8 cellular contexts compared by ENCODE assay signal in the genomic region with DNA sequence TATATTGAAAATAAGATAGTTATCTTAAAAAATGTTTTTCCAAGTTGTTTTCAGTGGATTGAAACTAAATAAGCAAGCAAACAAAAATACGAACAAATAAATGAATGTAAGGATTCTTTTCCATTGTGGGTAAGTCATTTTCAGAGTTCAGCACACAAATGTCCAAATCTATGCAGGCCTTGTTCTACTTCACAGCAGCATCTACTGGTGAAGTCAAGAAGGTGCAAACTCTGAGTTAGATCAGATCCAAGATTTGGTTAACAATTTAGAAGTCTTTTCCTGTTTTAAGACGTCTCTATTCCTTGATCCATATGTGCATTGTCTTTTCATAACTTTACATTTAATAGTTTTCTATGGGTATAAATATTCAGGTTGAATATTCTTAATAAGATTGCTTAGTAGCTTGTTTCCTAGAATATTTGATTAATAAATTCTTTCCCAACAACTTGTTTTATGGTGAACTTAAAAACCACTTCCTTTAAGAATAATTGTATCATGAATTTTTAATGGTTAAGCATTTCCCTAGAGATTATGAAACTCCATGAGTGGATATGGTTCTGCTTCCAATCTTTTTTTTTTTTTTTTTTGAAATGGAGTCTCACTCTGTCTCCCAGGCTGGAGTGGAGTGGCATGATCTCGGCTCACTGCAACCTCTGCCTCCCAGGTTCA. TPM values are rescaled to one million over a fixed set of nuclear protein-coding genes. Genes with fewer than 3 reads are reported as not detected.
DNase-seq lines count a peak whose midpoint lies in the region; ATAC-seq and TF ChIP-seq lines count a peak whose summit lies in the region.

No MANE protein-coding gene starts in this region.

- intact Hi-C loops in adrenal gland (cut with DNase I): no loop called here
- intact Hi-C loops in left lung (cut with DNase I): no loop called here
- intact Hi-C loops in mucosa of descending colon (cut with DNase I, micrococcal nuclease): no loop called here

- H3K9me3 ChIP-seq in adrenal gland (replicated peaks in 1 of 3) (no peaks in the 10 kb centered on the region), left lung (no peaks in the 10 kb centered on the region), mucosa of descending colon (no peaks in the 10 kb centered on the region)

- H3K27ac ChIP-seq in KMS-11 (no peak overlapping the region), adrenal gland (no peak overlapping the region), left lung (no peak overlapping the region)

- no peak overlapping the region for H2AFZ ChIP-seq in KMS-11 (ENCODE audit: low read depth)

- DNase-seq in BJ (ENCODE audit: low read depth) (no peak), adrenal gland (no peak), left lung (no peak), mucosa of descending colon (no peak)
- DNase-seq in stimulated activated CD4-positive, alpha-beta T cell treated with anti-CD3 and anti-CD28 coated beads, Interleukin-4, amount 100 ng/mL, for 1 hour: no peak

- POLR2A ChIA-PET in BJ (lab: Charles Lee): interaction anchor here (0.7 kb wide), 1 partner anchor 152 kb away, joined by 5 read pairs; no protein-coding TSS in a partner anchor

- CTCF ChIA-PET in BJ (lab: Yijun Ruan, JAX): interaction anchor here (0.6 to 1.0 kb wide), 5 partner anchors 16 to 245 kb away, joined by 3 to 4 read pairs (median 3); no protein-coding TSS in a partner anchor

- H3K27me3 ChIP-seq in BJ (ENCODE audit: control insufficient read depth, insufficient read depth, low read length) (no peaks in the 10 kb centered on the region), KMS-11 (ENCODE audit: insufficient read depth, low read depth) (no peaks in the 10 kb centered on the region), adrenal gland (no peaks in the 10 kb centered on the region), left lung (peaks cover 0 to 3% of the 10 kb centered on the region in 2 donors)

- TF ChIP-seq CTCF in BJ (IDR thresholded peaks at IDR 0.05; ENCODE audit: insufficient read depth, low read depth, low read length): peak; percentile 74
- 0 out of 2 replicates have a peak, but pooled peaks have one; percentile 19 for TF ChIP-seq CTCF in KMS-11 (conservative IDR thresholded peaks at IDR 0.05; ENCODE audit: low read depth, low read length)
- TF ChIP-seq CTCF in adrenal gland (IDR thresholded peaks at IDR 0.05): peak in 5 of 6 experiments; percentile 24 to 46 (median 41)
- peak; percentile 10 to 35 for TF ChIP-seq CTCF in left lung (IDR thresholded peaks at IDR 0.05)
- no peak for TF ChIP-seq CTCF in mucosa of descending colon (IDR thresholded peaks at IDR 0.05)

- no peak overlapping the region for H3K4me2 ChIP-seq in KMS-11

- H3K79me2 ChIP-seq in KMS-11 (ENCODE audit: insufficient read depth, low read depth): no peaks in the 10 kb centered on the region

- H3K9ac ChIP-seq in KMS-11: no peak overlapping the region

- H4K20me1 ChIP-seq in KMS-11 (ENCODE audit: insufficient read depth): no peaks in the 10 kb centered on the region

- H3K4me1 ChIP-seq in KMS-11 (ENCODE audit: low read depth, poor library complexity, severe bottlenecking) (no peaks in the 10 kb centered on the region), adrenal gland (replicated peaks in 1 of 2) (no peaks in the 10 kb centered on the region), left lung (peaks cover 4 to 52% of the 10 kb centered on the region in 2 donors), mucosa of descending colon (ENCODE audit: low read depth) (no peaks in the 10 kb centered on the region)

- H3K36me3 ChIP-seq in BJ (ENCODE audit: control insufficient read depth, insufficient read depth, low read length) (peaks cover 4% of the 10 kb centered on the region), KMS-11 (ENCODE audit: insufficient read depth) (no peaks in the 10 kb centered on the region), adrenal gland (replicated peaks in 1 of 2) (no peaks in the 10 kb centered on the region), left lung (peaks cover 0 to 3% of the 10 kb centered on the region in 2 donors), mucosa of descending colon (ENCODE audit: low read depth) (no peaks in the 10 kb centered on the region)

- ATAC-seq in left lung (peak; percentile 62), mucosa of descending colon (no peak), HG02981 (IDR thresholded peaks at IDR 0.05; ENCODE audit: unreplicated experiment) (no peak), HG03432 (IDR thresholded peaks at IDR 0.05; ENCODE audit: unreplicated experiment) (no peak)

- WGBS in adrenal gland, 4 donors: 64 to 78% (median 70%) methylated on average over 3 of the region's 3 CpGs

- H3K4me3 ChIP-seq in BJ (ENCODE audit: low read depth, low read length) (no peak overlapping the region), KMS-11 (IDR thresholded peaks at IDR 0.05; ENCODE audit: insufficient read depth, low read depth, low read length) (no peak overlapping the region), adrenal gland (no peak overlapping the region), left lung (no peak overlapping the region), mucosa of descending colon (no peak overlapping the region)

- no peak for TF ChIP-seq POLR2A in adrenal gland (IDR thresholded peaks at IDR 0.05)

RNA-seq across cellular contexts. Expression of a gene that starts 10.5 kb away (rescaled TPM):
- 60.8 and 120 TPM in 2 replicates for polyA plus RNA-seq in BJ (2011; rRNA removed)
- polyA minus RNA-seq in BJ (2011; rRNA and poly(A)+ RNA removed): 19.7 and 31.8 TPM in 2 replicates
- total RNA-seq in adrenal gland: 10 to 100 TPM in 2 of 8 donors, 1 to 10 TPM in 5, under 1 TPM in 1; 0.12 to 21.8 (median 3.8) TPM
- polyA plus RNA-seq in adrenal gland: 10 to 100 TPM in 1 of 3 donors, 1 to 10 TPM in 2; 1.1 to 10.9 (median 6.4) TPM
- 10 to 100 TPM in 1 of 2 donors, 1 to 10 TPM in 1; 5.6 to 93.7 TPM for total RNA-seq in left lung
- 1 to 10 TPM in 2 of 3 donors, under 1 TPM in 1; 0.38 to 3.7 (median 1.1) TPM for total RNA-seq in mucosa of descending colon

RNA-seq across cellular contexts. Expression of a gene that starts 56.1 kb away (rescaled TPM):
- 17.9 and 27.8 TPM in 2 replicates for polyA plus RNA-seq in BJ (2011; rRNA removed)
- 24.2 and 27.3 TPM in 2 replicates for polyA minus RNA-seq in BJ (2011; rRNA and poly(A)+ RNA removed)
- total RNA-seq in adrenal gland: 100 to 1,000 TPM in 2 of 8 donors, 10 to 100 TPM in 6; 21.4 to 124 (median 86.5) TPM
- 10 to 100 TPM; 25.8 to 33.2 (median 27.4) TPM for polyA plus RNA-seq in adrenal gland
- total RNA-seq in left lung: 100 to 1,000 TPM in 1 of 2 donors, 10 to 100 TPM in 1; 86.8 to 143 TPM
- total RNA-seq in mucosa of descending colon: 1 to 10 TPM; 1.5 to 6.3 (median 4.8) TPM
